Comparison of ENCODE assay signal across 1 cellular context in the genomic region with DNA sequence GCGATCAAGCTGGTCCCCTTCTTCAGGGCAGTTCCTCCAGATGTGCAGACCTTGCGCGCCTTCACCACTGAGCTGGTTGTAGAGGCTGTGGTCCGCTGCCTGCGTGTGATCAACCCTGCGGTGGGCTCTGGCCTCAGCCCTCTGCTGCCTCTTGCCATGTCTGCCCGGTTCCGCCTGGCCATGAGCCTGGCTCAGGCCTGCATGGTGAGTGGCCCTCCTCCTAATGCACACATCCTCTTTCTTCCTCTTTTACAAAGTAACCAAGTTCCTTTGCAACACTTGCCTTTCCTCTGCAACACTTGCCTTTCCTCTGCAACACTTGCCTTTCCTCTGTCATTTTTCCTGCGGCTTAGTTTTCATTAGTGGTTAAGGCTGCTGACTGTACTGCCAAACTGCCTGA.
TF ChIP-seq lines count a peak whose summit lies in the region.

No MANE protein-coding gene starts in this region.

TF ChIP-seq in WTC11, 78 proteins besides CTCF, POLR2A, EP300 and RAD21 (continued from another document):
- TF ChIP-seq, protein P1, sequence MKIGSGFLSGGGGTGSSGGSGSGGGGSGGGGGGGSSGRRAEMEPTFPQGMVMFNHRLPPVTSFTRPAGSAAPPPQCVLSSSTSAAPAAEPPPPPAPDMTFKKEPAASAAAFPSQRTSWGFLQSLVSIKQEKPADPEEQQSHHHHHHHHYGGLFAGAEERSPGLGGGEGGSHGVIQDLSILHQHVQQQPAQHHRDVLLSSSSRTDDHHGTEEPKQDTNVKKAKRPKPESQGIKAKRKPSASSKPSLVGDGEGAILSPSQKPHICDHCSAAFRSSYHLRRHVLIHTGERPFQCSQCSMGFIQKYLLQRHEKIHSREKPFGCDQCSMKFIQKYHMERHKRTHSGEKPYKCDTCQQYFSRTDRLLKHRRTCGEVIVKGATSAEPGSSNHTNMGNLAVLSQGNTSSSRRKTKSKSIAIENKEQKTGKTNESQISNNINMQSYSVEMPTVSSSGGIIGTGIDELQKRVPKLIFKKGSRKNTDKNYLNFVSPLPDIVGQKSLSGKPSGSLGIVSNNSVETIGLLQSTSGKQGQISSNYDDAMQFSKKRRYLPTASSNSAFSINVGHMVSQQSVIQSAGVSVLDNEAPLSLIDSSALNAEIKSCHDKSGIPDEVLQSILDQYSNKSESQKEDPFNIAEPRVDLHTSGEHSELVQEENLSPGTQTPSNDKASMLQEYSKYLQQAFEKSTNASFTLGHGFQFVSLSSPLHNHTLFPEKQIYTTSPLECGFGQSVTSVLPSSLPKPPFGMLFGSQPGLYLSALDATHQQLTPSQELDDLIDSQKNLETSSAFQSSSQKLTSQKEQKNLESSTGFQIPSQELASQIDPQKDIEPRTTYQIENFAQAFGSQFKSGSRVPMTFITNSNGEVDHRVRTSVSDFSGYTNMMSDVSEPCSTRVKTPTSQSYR (CRISPR knock-in tag; IDR thresholded peaks at IDR 0.05) = no peak
- no peak for TF ChIP-seq GRHL2 (CRISPR knock-in tag; IDR thresholded peaks at IDR 0.05; ENCODE audit: insufficient replicate concordance, severe bottlenecking)
- TF ChIP-seq ZNF416 (CRISPR knock-in tag; IDR thresholded peaks at IDR 0.05) = no peak
- TF ChIP-seq CREB1 (CRISPR knock-in tag; IDR thresholded peaks at IDR 0.05) = no peak
- TF ChIP-seq PREB (CRISPR knock-in tag; IDR thresholded peaks at IDR 0.05; ENCODE audit: borderline replicate concordance) = no peak
- no peak for TF ChIP-seq PRRX2 (CRISPR knock-in tag; IDR thresholded peaks at IDR 0.05)
